Comparison of ENCODE assay signal across 2 cellular contexts in the genomic region with DNA sequence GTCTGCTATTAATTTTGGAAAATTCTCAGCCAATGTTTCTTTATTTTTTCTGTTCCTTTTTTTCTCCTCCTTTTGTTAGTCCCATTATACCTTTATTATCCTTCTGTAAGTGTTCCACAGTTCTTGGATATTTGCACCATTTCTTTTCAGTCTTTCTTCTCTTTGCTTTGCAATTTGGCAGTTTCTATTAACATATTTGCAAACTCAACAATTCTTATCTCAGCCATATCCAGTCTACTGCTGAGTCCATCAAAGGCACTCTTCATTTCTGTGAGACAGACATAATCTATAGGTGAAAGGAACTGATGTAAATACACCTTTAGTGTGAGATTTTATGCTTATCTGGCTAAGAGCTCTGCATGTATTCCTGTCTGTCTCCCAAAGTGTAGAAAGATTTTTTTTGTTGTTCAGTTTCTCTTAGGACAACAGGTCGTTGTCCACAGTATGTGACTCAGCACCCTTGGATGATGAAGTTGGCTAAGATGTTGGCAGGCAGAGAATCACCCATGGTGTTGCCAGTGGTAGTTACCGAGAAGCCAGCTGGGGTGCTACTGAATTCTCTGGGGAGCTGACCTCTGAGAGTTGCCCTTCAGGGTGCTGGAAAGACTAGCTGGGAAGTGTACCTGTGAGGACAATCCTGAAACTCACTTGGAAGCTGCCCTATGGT.
A peak's percentile ranks its signal among the peaks of the same experiment; 100 is the strongest.
TF ChIP-seq lines count a peak whose summit lies in the region.

No MANE protein-coding gene starts in this region.

TF ChIP-seq in IMR-90, 13 proteins besides CTCF, POLR2A, EP300 and RAD21:
- TF ChIP-seq, protein P1, sequence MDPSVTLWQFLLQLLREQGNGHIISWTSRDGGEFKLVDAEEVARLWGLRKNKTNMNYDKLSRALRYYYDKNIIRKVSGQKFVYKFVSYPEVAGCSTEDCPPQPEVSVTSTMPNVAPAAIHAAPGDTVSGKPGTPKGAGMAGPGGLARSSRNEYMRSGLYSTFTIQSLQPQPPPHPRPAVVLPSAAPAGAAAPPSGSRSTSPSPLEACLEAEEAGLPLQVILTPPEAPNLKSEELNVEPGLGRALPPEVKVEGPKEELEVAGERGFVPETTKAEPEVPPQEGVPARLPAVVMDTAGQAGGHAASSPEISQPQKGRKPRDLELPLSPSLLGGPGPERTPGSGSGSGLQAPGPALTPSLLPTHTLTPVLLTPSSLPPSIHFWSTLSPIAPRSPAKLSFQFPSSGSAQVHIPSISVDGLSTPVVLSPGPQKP (IDR thresholded peaks at IDR 0.05; ENCODE audit: borderline replicate concordance, low read depth, low read length): no peak
- TF ChIP-seq MAFK (IDR thresholded peaks at IDR 0.05; ENCODE audit: low read depth, low read length): 0 out of 2 replicates have a peak, but pooled peaks have one; percentile 2

TF ChIP-seq in endothelial cell of umbilical vein, 7 proteins besides CTCF, POLR2A, EP300 and RAD21:
- TF ChIP-seq, protein P2, sequence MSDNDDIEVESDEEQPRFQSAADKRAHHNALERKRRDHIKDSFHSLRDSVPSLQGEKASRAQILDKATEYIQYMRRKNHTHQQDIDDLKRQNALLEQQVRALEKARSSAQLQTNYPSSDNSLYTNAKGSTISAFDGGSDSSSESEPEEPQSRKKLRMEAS (IDR thresholded peaks at IDR 0.05; ENCODE audit: insufficient read depth, insufficient read length): no peak
- TF ChIP-seq FOS (IDR thresholded peaks at IDR 0.05; ENCODE audit: borderline replicate concordance, insufficient read depth, low read length) (no peak), POLR2AphosphoS5 (IDR thresholded peaks at IDR 0.05; ENCODE audit: insufficient read depth, low read depth, low read length) (no peak), GATA2 (IDR thresholded peaks at IDR 0.05; ENCODE audit: insufficient read depth, insufficient read length, low read depth, low read length) (no peak), JUN (IDR thresholded peaks at IDR 0.05; ENCODE audit: borderline replicate concordance, insufficient read depth, insufficient read length, low read depth) (no peak), EZH2 (IDR thresholded peaks at IDR 0.05; ENCODE audit: borderline replicate concordance, low read depth, low read length, severe bottlenecking) (no peak), MYC (IDR thresholded peaks at IDR 0.05; ENCODE audit: low read depth, low read length) (no peak)
